15 cellular contexts compared by ENCODE assay signal in genomic region chr2:191604154-191604553, GRCh38.
DNase-seq lines count a peak whose midpoint lies in the region; ATAC-seq, FAIRE-seq and TF ChIP-seq lines count a peak whose summit lies in the region.
"Had no signal": no experiment of that assay in that cellular context is flagged by ENCODE, and none has a peak within 500 bp of the region (broad histone marks: within the 10 kb centered on the region; RNA-seq: fewer than 3 reads in every experiment).

No MANE protein-coding gene starts in this region.

- H3K9me3 ChIP-seq in Loucy (ENCODE audit: insufficient read depth, low read depth, low read length) (no peaks in the 10 kb centered on the region), K562 (replicated peaks; ENCODE audit: control insufficient read depth, insufficient read depth, low read depth, low read length) (no peaks in the 10 kb centered on the region)
- H3K9me3 ChIP-seq: BLaER1 treated with 17β-estradiol and CSF1 and Interleukin-3, amounts not matched to agents 10 nM and 100 nM had no signal

- no peaks in the 10 kb centered on the region for H3K79me2 ChIP-seq in Loucy (ENCODE audit: insufficient read depth, low read length)
- H3K79me2 ChIP-seq in K562 (ENCODE audit: control insufficient read depth, insufficient read depth, low read length), result no peaks in the 10 kb centered on the region

- no peak for FAIRE-seq in K562 (lab: Jason Lieb, UNC)
- FAIRE-seq: G401.6, GM12891 had no signal

- TF ChIP-seq POLR2A in K562 (conservative IDR thresholded peaks at IDR 0.05) (no peak), erythroblast (IDR thresholded peaks at IDR 0.05; ENCODE audit: low read length) (no peak)

- CTCF ChIA-PET in K562 (lab: Yijun Ruan, JAX; ENCODE audit: low intra/inter-chr PET ratio), result no interaction called here

- H3K9ac ChIP-seq in Loucy (ENCODE audit: low read depth, low read length, poor library complexity, severe bottlenecking) (no peak overlapping the region), K562 (ENCODE audit: insufficient read depth in 1 of 2, low read depth in 2 of 2, low read length in 2 of 2) (no peak overlapping the region; a peak in 1 of 4 replicates)
- H3K9ac ChIP-seq: BLaER1 treated with 17β-estradiol and CSF1 and Interleukin-3, amounts not matched to agents 10 nM and 100 nM had no signal

- intact Hi-C loops in K562 (cut with micrococcal nuclease), result no loop called here

- H3K4me3 ChIP-seq in Loucy (ENCODE audit: low read length, poor library complexity, severe bottlenecking) (no peak overlapping the region), K562 (no peak overlapping the region)
- H3K4me3 ChIP-seq: BLaER1 treated with 17β-estradiol and CSF1 and Interleukin-3, amounts not matched to agents 10 nM and 100 nM; GM23338 had no signal

- H2AFZ ChIP-seq in Loucy (ENCODE audit: low read length) (0 out of 2 replicates have a peak overlapping the region, but pooled peaks have one; percentile 5), K562 (ENCODE audit: low read depth, low read length) (peak overlapping the region; percentile 18; the same call in 1 of the 2 replicates)
- H2AFZ ChIP-seq: GM23338 had no signal

- no peak overlapping the region for H3K4me2 ChIP-seq in Loucy (ENCODE audit: low read depth, low read length, poor library complexity, severe bottlenecking)
- no peak overlapping the region for H3K4me2 ChIP-seq in K562 (ENCODE audit: insufficient read depth, low read length)
- H3K4me2 ChIP-seq: BLaER1 treated with 17β-estradiol and CSF1 and Interleukin-3, amounts not matched to agents 10 nM and 100 nM; GM23338 had no signal

- H3F3A ChIP-seq in Loucy (ENCODE audit: low read depth), result no peaks in the 10 kb centered on the region

- ATAC-seq in K562 (peak; percentile 52), GM19324 (IDR thresholded peaks at IDR 0.05; ENCODE audit: low FRiP score, unreplicated experiment) (no peak)
- ATAC-seq: GM23338 had no signal

- BruUV-seq in K562 (replicated peaks; lab: Mats Ljungman, UMichigan), result no TSS peak

- no peak overlapping the region for H3K27ac ChIP-seq in K562 (ENCODE audit: extremely low read depth, low read depth, low read length)
- H3K27ac ChIP-seq: BLaER1 treated with 17β-estradiol and CSF1 and Interleukin-3, amounts not matched to agents 10 nM and 100 nM had no signal

- no peak for TF ChIP-seq EP300 in K562 (IDR thresholded peaks at IDR 0.05; ENCODE audit: low read length)

- no peaks in the 10 kb centered on the region for H3K9me2 ChIP-seq in Loucy (replicated peaks; ENCODE audit: low read depth, low read length)

- TF ChIP-seq CTCF in Loucy (conservative IDR thresholded peaks at IDR 0.05; ENCODE audit: low read length) (no peak), K562 (IDR thresholded peaks at IDR 0.05 in 2 of 3, conservative IDR thresholded peaks at IDR 0.05 in 1 of 3; ENCODE audit: insufficient read depth in 2 of 3, low read depth in 1 of 3, low read length in 3 of 3) (no peak)

- no peaks in the 10 kb centered on the region for H4K20me1 ChIP-seq in Loucy (ENCODE audit: insufficient read depth, low read length, poor library complexity, severe bottlenecking)
- no peaks in the 10 kb centered on the region for H4K20me1 ChIP-seq in K562 (replicated peaks; ENCODE audit: control insufficient read depth, insufficient read depth, low read length)
- H4K20me1 ChIP-seq: BLaER1 treated with 17β-estradiol and CSF1 and Interleukin-3, amounts not matched to agents 10 nM and 100 nM had no signal

- POLR2A ChIA-PET in K562 (lab: Yijun Ruan, JAX), result interaction anchor here (1.0 to 1.4 kb wide), 2 partner anchors 33 to 65 kb away, joined by 3 read pairs; no protein-coding TSS in a partner anchor

- no peak for TF ChIP-seq RAD21 in K562 (CRISPR knock-in tag; conservative IDR thresholded peaks at IDR 0.05 in 1 of 2, IDR thresholded peaks at IDR 0.05 in 1 of 2)

- H3K9me1 ChIP-seq in K562 (ENCODE audit: control insufficient read depth, insufficient read depth, low read length), result no peaks in the 10 kb centered on the region

- DNase-seq in NCI-H82 (lab: John Stamatoyannopoulos, UW), result peak; percentile 49
- DNase-seq in NCI-H82 treated with DMSO at 0.1 percent for 48 hours (lab: John Stamatoyannopoulos, UW; ENCODE audit: unreplicated experiment), result no peak
- no peak for DNase-seq in K562 (ENCODE audit: extremely low read depth in 1 of 4, low spot score in 3 of 4)
- no peak for DNase-seq in erythroblast (lab: John Stamatoyannopoulos, UW)
- DNase-seq in amniotic stem cell (lab: John Stamatoyannopoulos, UW), result no peak
- DNase-seq: ACHN; CD4-positive, CD25-positive, alpha-beta regulatory T cell; DMS79; H9 had no signal

- WGBS in K562 (ENCODE audit: insufficient coverage, low coverage, missing lambda C conversion rate), result 48% methylated on average over 3 of the region's 4 CpGs

- no peaks in the 10 kb centered on the region for H3K27me3 ChIP-seq in Loucy (ENCODE audit: insufficient read depth, low read length, poor library complexity, severe bottlenecking)
- H3K27me3 ChIP-seq in K562 (ENCODE audit: control insufficient read depth in 2 of 2, insufficient read depth in 2 of 2, low read length in 2 of 2), result no peaks in the 10 kb centered on the region
- H3K27me3 ChIP-seq: BLaER1 treated with 17β-estradiol and CSF1 and Interleukin-3, amounts not matched to agents 10 nM and 100 nM had no signal

- peaks cover 7% of the 10 kb centered on the region for H3K4me1 ChIP-seq in Loucy (ENCODE audit: insufficient read depth, low read length, poor library complexity, severe bottlenecking)
- peaks cover 0 to 4% of the 10 kb centered on the region in 2 experiments; a peak in 2 of 5 replicates for H3K4me1 ChIP-seq in K562 (replicated peaks in 1 of 2; ENCODE audit: control insufficient read depth in 2 of 2, insufficient read depth in 2 of 2, low read length in 2 of 2)

- in situ Hi-C loops in K562 (cut with MboI), result no loop called here

- H3K36me3 ChIP-seq in Loucy (ENCODE audit: insufficient read depth, low read length) (no peaks in the 10 kb centered on the region), K562 (ENCODE audit: control insufficient read depth, insufficient read depth, low read length) (no peaks in the 10 kb centered on the region)
- H3K36me3 ChIP-seq: BLaER1 treated with 17β-estradiol and CSF1 and Interleukin-3, amounts not matched to agents 10 nM and 100 nM had no signal

TF ChIP-seq in K562, 482 proteins besides CTCF, POLR2A, EP300 and RAD21 (continues in another document):
- TF ChIP-seq AFF1 (IDR thresholded peaks at IDR 0.05; ENCODE audit: low read depth in 1 of 2, partially characterized antibody in 2 of 2), result no peak
- no peak for TF ChIP-seq ARID2 (IDR thresholded peaks at IDR 0.05)
- no peak for TF ChIP-seq SNRNP70 (optimal IDR thresholded peaks at IDR 0.05; ENCODE audit: low read depth, low read length)
- TF ChIP-seq NFYB (IDR thresholded peaks at IDR 0.05; ENCODE audit: extremely low read depth, insufficient read length), result no peak
- TF ChIP-seq ZFX (CRISPR knock-in tag; IDR thresholded peaks at IDR 0.05), result no peak
- no peak for TF ChIP-seq STAG1 (CRISPR knock-in tag; IDR thresholded peaks at IDR 0.05; ENCODE audit: borderline replicate concordance)
- TF ChIP-seq WHSC1 (IDR thresholded peaks at IDR 0.05; ENCODE audit: low read length), result no peak
